ENCODE assay signal across 27 cellular contexts in the genomic region with DNA sequence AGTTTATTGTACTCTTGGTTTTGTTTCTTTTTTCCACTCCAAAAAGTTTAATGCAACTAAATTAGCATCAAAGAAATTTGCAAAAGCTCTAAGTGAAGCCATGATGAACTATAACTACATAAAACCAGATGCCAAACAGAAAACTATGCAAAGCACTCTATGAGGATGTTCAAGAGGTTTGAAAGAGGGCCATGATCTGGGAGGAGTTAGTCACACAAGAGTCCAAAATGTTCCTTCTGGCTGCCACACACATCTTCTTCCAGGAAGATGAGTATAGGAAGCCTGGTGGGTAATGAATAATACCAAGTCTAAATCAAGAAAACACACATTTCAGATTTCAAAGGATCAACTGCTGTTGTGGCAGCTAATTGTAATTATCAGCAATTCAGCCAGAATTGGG. TPM values are rescaled to one million over a fixed set of nuclear protein-coding genes. Genes with fewer than 3 reads are reported as not detected.
"Had no signal": no experiment of that assay in that cellular context is flagged by ENCODE, and none has a peak within 500 bp of the region (broad histone marks: within the 10 kb centered on the region; RNA-seq: fewer than 3 reads in every experiment).

No MANE protein-coding gene starts in this region.

- H3K9me3 ChIP-seq: adrenal gland, body of pancreas, colonic mucosa, heart left ventricle, psoas muscle, stomach, tibial artery had no signal

- H3K9ac ChIP-seq: parathyroid adenoma had no signal

- H3K4me1 ChIP-seq: body of pancreas, colonic mucosa, foreskin keratinocyte, parathyroid adenoma, psoas muscle, tibial artery had no signal

- H3K27ac ChIP-seq: adrenal gland, body of pancreas, colonic mucosa, foreskin keratinocyte, parathyroid adenoma, psoas muscle, stomach, tibial artery had no signal

- FAIRE-seq: endometrium, kidney had no signal

- H3K4me3 ChIP-seq: adrenal gland, body of pancreas, colonic mucosa, heart left ventricle, psoas muscle, stomach, tibial artery had no signal

- H3K36me3 ChIP-seq: adrenal gland, colonic mucosa, heart left ventricle, stomach, tibial artery had no signal

- DNase-seq: activated B cell treated with CpG ODN at 0.5 μM for 24 hours; activated effector memory CD4-positive, alpha-beta T cell treated with Interleukin-2 at 50 U/mL for 16 hours; activated naive CD4-positive, alpha-beta T cell treated with Interleukin-2 at 50 U/mL for 16 hours; activated T-cell treated with anti-CD3 and anti-CD28 coated beads for 4 hours; adrenal gland; aorta; body of pancreas; cerebellar nuclear complex; colonic mucosa; effector CD8-positive, alpha-beta T cell; foreskin keratinocyte; heart left ventricle; hypothalamus; immature natural killer cell; kidney; left colon; naive B cell; nephron progenitor cell; psoas muscle; stimulated activated CD4-positive, alpha-beta T cell treated with anti-CD3 and anti-CD28 coated beads, Interleukin-15, amount 100 ng/mL, for 24 hours; stimulated activated CD4-positive, alpha-beta T cell treated with anti-CD3 and anti-CD28 coated beads, Interleukin-2, amount 100 ng/mL, for 24 hours; stimulated activated naive B cell treated with anti-CD40 and anti-IgM and Interleukin-4, amounts not matched to agents 10 μg/mL and 1 μg/mL and 100 μg/mL, for 72 hours; stomach; tibial artery had no signal

- H2AFZ ChIP-seq: parathyroid adenoma had no signal

- H3K79me2 ChIP-seq: parathyroid adenoma had no signal

- H3K27me3 ChIP-seq: adrenal gland, body of pancreas, colonic mucosa, foreskin keratinocyte, heart left ventricle, stomach, tibial artery had no signal

RNA-seq across cellular contexts. Expression of gene GLI3, which starts 28.4 kb away (rescaled TPM):
- total RNA-seq: activated B cell treated with CpG ODN at 0.5 μM for 24 hours; T-helper 2 cell treated with Interferon-gamma antibody and Interleukin-4, amounts not matched to agents 100 ng/mL and 5 ng/mL, for 36 hours had no signal
